Comparison of ENCODE assay signal across 26 cellular contexts in the genomic region with DNA sequence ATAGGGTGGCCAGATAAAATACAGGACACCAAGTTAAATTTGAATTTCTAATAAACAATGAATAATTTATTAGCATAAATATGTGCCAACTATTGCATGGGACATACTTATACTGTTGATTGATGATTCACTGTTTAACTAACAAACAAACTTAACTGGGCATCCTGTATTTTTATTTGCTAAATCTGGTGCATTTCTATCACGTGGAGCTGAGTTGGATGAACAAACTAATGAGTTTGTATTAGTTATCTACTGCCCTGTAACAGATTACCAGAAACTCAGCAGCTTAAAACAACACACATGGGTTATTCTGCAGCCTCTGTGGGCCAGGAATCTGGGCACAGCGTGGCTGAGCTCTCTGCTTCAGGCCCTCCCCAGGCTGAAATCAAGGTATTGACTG.
"Had no signal": no experiment of that assay in that cellular context is flagged by ENCODE, and none has a peak within 500 bp of the region (broad histone marks: within the 10 kb centered on the region; RNA-seq: fewer than 3 reads in every experiment).

No MANE protein-coding gene starts in this region.

- FAIRE-seq: colon, islet of Langerhans had no signal

- H3K9me3 Mint-ChIP-seq: naive thymus-derived CD8-positive, alpha-beta T cell; nephron progenitor cell; stimulated activated effector memory CD8-positive, alpha-beta T cell treated with anti-CD3 and anti-CD28 coated beads, Interleukin-12 subunit alpha, Interleukin-12 subunit beta, amount 100 ng/mL, for 72 hours had no signal

- H3K4me1 ChIP-seq: foreskin keratinocyte, gastroesophageal sphincter, left lung, right atrium auricular region, thyroid gland, vagina had no signal

- ATAC-seq: gastroesophageal sphincter; heart left ventricle; left cardiac atrium; left lung; naive thymus-derived CD8-positive, alpha-beta T cell; sciatic nerve; stimulated activated effector memory CD8-positive, alpha-beta T cell treated with anti-CD3 and anti-CD28 coated beads, Interleukin-12 subunit alpha, Interleukin-12 subunit beta, amount 100 ng/mL, for 72 hours had no signal

- H3K4me3 Mint-ChIP-seq: naive thymus-derived CD8-positive, alpha-beta T cell; nephron progenitor cell; stimulated activated effector memory CD8-positive, alpha-beta T cell treated with anti-CD3 and anti-CD28 coated beads, Interleukin-12 subunit alpha, Interleukin-12 subunit beta, amount 100 ng/mL, for 72 hours had no signal

- H3K4me3 ChIP-seq: dorsolateral prefrontal cortex, esophagus muscularis mucosa, gastroesophageal sphincter, heart left ventricle, left lung, ovary, right atrium auricular region, stomach, thyroid gland, vagina had no signal

- H3K27ac Mint-ChIP-seq: nephron progenitor cell; stimulated activated effector memory CD8-positive, alpha-beta T cell treated with anti-CD3 and anti-CD28 coated beads, Interleukin-12 subunit alpha, Interleukin-12 subunit beta, amount 100 ng/mL, for 72 hours had no signal

- H3K27ac ChIP-seq: dorsolateral prefrontal cortex, esophagus muscularis mucosa, foreskin keratinocyte, gastroesophageal sphincter, heart left ventricle, left lung, ovary, right atrium auricular region, stomach, thyroid gland, vagina had no signal

- DNase-seq: dorsolateral prefrontal cortex; effector CD4-positive, alpha-beta T cell; foreskin keratinocyte; heart left ventricle; hippocampal formation; left cardiac atrium; left lung; mesenchymal stem cell; naive thymus-derived CD8-positive, alpha-beta T cell; nephron progenitor cell; occipital lobe; ovary; stimulated activated CD4-positive, alpha-beta T cell treated with anti-CD3 and anti-CD28 coated beads, Interleukin-2, amount 100 ng/mL, for 24 hours; stimulated activated CD4-positive, alpha-beta T cell treated with anti-CD3 and anti-CD28 coated beads, Interleukin-4, amount 100 ng/mL, for 24 hours; stimulated activated naive CD4-positive, alpha-beta T cell treated with Interleukin-2 at 50 U/mL for 16 hours; stomach; thyroid gland; trophoblast cell had no signal

- H3K9me3 ChIP-seq: esophagus muscularis mucosa, gastroesophageal sphincter, heart left ventricle, left lung, ovary, right atrium auricular region, stomach, thyroid gland, vagina had no signal

- H3K36me3 Mint-ChIP-seq: naive thymus-derived CD8-positive, alpha-beta T cell; stimulated activated effector memory CD8-positive, alpha-beta T cell treated with anti-CD3 and anti-CD28 coated beads, Interleukin-12 subunit alpha, Interleukin-12 subunit beta, amount 100 ng/mL, for 72 hours had no signal

- H3K36me3 ChIP-seq: esophagus muscularis mucosa, gastroesophageal sphincter, heart left ventricle, left lung, ovary, right atrium auricular region, stomach, thyroid gland, vagina had no signal

- H3K27me3 ChIP-seq: esophagus muscularis mucosa, gastroesophageal sphincter, heart left ventricle, left lung, ovary, right atrium auricular region, stomach, thyroid gland, vagina had no signal
